ENCODE assay signal across 8 cellular contexts in the genomic region with DNA sequence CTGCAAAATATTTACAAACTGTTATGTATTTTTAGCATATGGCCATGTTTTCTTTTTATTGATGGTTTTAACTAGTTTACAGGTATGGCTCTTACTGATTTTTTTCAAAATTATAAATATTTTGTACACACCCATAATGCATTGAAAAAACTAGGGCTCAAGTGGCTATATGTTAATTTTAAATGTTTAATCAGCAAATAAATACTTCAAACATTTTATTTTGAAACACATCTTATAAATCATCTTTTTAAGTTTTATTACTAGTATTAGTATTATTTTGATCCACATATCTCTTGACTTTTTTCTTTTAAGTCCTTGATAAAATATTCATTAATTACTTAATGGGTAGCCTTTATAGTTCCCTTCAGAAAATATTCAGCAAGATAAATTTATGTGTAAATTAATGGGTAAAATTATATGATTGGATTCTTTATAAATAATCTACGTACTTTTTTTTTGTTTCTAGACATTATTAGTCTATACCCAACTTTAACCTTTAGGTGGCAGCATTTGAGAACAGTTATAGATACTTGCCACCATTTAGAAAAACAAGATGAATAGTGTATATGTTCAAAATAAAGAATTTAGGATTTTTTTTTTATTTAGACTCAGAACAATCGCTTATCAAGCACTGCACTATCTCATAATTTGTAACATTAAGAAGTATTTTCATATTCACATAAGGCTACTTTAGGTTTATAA.
DNase-seq lines count a peak whose midpoint lies in the region; ATAC-seq and TF ChIP-seq lines count a peak whose summit lies in the region.

No MANE protein-coding gene starts in this region.

- H3K27ac Mint-ChIP-seq in WTC11 (no peak overlapping the region), mesothelial cell of epicardium (no peak overlapping the region)
- no peak overlapping the region for H3K27ac Mint-ChIP-seq in effector memory CD8-positive, alpha-beta T cell

- intact Hi-C loops in cardiac septum (cut with DNase I), result loop anchor here (10.0 kb wide), 2 partner anchors 88 to 278 kb away; no protein-coding TSS in a partner anchor

- peaks cover 5% of the 10 kb centered on the region for H3K9me3 Mint-ChIP-seq in WTC11
- H3K9me3 Mint-ChIP-seq in mesothelial cell of epicardium, result peaks cover 4% of the 10 kb centered on the region
- H3K9me3 Mint-ChIP-seq in effector memory CD8-positive, alpha-beta T cell, result no peaks in the 10 kb centered on the region

- H3K27ac ChIP-seq in right atrium auricular region, result no peak overlapping the region

- no peaks in the 10 kb centered on the region for H3K27me3 ChIP-seq in right atrium auricular region

- POLR2A ChIA-PET in WTC11 (lab: Charles Lee), result no interaction called here

- H3K9me3 ChIP-seq in right atrium auricular region, result no peaks in the 10 kb centered on the region

- H3K36me3 Mint-ChIP-seq in WTC11 (peaks cover 7% of the 10 kb centered on the region), mesothelial cell of epicardium (no peaks in the 10 kb centered on the region)
- H3K36me3 Mint-ChIP-seq in effector memory CD8-positive, alpha-beta T cell (ENCODE audit: insufficient read depth), result no peaks in the 10 kb centered on the region

- H3K4me1 Mint-ChIP-seq in WTC11 (peaks cover 6% of the 10 kb centered on the region), mesothelial cell of epicardium (peaks cover 5% of the 10 kb centered on the region)
- H3K4me1 Mint-ChIP-seq in effector memory CD8-positive, alpha-beta T cell (ENCODE audit: low read depth in 2 of 2), result no peaks in the 10 kb centered on the region

- H3K4me3 ChIP-seq in right atrium auricular region, result no peak overlapping the region

- H3K4me1 ChIP-seq in right atrium auricular region, result no peaks in the 10 kb centered on the region

- DNase-seq in right atrium auricular region (ENCODE audit: low spot score) (no peak), cardiac septum (ENCODE audit: low spot score) (no peak), WTC11 (ENCODE audit: low spot score) (no peak), mesothelial cell of epicardium (ENCODE audit: low spot score in 2 of 2, unreplicated experiment in 2 of 2) (no peak)
- no peak for DNase-seq in effector memory CD8-positive, alpha-beta T cell
- DNase-seq in stimulated activated CD4-positive, alpha-beta T cell treated with anti-CD3 and anti-CD28 coated beads, Interleukin-4, amount 100 ng/mL, for 1 hour, result no peak

- no peak overlapping the region for H3K4me3 Mint-ChIP-seq in WTC11
- no peak overlapping the region for H3K4me3 Mint-ChIP-seq in mesothelial cell of epicardium
- no peak overlapping the region for H3K4me3 Mint-ChIP-seq in effector memory CD8-positive, alpha-beta T cell

- CTCF ChIA-PET in WTC11 (lab: Charles Lee), result no interaction called here

- no peaks in the 10 kb centered on the region for H3K36me3 ChIP-seq in right atrium auricular region

- TF ChIP-seq CTCF in right atrium auricular region (IDR thresholded peaks at IDR 0.05) (peak; percentile 22 to 62), LNCAP (IDR thresholded peaks at IDR 0.05) (peak; percentile 49), WTC11 (IDR thresholded peaks at IDR 0.05) (0 out of 2 replicates have a peak, but pooled peaks have one; percentile 13), mesothelial cell of epicardium (IDR thresholded peaks at IDR 0.05; ENCODE audit: unreplicated experiment) (peak; percentile 50)

- ATAC-seq in WTC11 (no peak), HG02588 (IDR thresholded peaks at IDR 0.05; ENCODE audit: unreplicated experiment) (no peak)
- no peak for ATAC-seq in effector memory CD8-positive, alpha-beta T cell (replicated peaks)

- H3K27me3 Mint-ChIP-seq in WTC11 (ENCODE audit: low read depth) (no peaks in the 10 kb centered on the region), mesothelial cell of epicardium (ENCODE audit: low read depth) (peaks cover 3% of the 10 kb centered on the region)
- no peaks in the 10 kb centered on the region for H3K27me3 Mint-ChIP-seq in effector memory CD8-positive, alpha-beta T cell

TF ChIP-seq in WTC11, 78 proteins besides CTCF, POLR2A, EP300 and RAD21:
- TF ChIP-seq TEAD4 (CRISPR knock-in tag; IDR thresholded peaks at IDR 0.05) (no peak), FOXK1 (CRISPR knock-in tag; IDR thresholded peaks at IDR 0.05) (no peak), ZNF121 (CRISPR knock-in tag; IDR thresholded peaks at IDR 0.05) (no peak), SOX15 (CRISPR knock-in tag; IDR thresholded peaks at IDR 0.05) (no peak)
- TF ChIP-seq, protein P1, sequence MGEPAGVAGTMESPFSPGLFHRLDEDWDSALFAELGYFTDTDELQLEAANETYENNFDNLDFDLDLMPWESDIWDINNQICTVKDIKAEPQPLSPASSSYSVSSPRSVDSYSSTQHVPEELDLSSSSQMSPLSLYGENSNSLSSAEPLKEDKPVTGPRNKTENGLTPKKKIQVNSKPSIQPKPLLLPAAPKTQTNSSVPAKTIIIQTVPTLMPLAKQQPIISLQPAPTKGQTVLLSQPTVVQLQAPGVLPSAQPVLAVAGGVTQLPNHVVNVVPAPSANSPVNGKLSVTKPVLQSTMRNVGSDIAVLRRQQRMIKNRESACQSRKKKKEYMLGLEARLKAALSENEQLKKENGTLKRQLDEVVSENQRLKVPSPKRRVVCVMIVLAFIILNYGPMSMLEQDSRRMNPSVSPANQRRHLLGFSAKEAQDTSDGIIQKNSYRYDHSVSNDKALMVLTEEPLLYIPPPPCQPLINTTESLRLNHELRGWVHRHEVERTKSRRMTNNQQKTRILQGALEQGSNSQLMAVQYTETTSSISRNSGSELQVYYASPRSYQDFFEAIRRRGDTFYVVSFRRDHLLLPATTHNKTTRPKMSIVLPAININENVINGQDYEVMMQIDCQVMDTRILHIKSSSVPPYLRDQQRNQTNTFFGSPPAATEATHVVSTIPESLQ (CRISPR knock-in tag; IDR thresholded peaks at IDR 0.05), result no peak
- TF ChIP-seq, protein P2, sequence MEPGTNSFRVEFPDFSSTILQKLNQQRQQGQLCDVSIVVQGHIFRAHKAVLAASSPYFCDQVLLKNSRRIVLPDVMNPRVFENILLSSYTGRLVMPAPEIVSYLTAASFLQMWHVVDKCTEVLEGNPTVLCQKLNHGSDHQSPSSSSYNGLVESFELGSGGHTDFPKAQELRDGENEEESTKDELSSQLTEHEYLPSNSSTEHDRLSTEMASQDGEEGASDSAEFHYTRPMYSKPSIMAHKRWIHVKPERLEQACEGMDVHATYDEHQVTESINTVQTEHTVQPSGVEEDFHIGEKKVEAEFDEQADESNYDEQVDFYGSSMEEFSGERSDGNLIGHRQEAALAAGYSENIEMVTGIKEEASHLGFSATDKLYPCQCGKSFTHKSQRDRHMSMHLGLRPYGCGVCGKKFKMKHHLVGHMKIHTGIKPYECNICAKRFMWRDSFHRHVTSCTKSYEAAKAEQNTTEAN (CRISPR knock-in tag; IDR thresholded peaks at IDR 0.05), result no peak
- TF ChIP-seq, protein P3, sequence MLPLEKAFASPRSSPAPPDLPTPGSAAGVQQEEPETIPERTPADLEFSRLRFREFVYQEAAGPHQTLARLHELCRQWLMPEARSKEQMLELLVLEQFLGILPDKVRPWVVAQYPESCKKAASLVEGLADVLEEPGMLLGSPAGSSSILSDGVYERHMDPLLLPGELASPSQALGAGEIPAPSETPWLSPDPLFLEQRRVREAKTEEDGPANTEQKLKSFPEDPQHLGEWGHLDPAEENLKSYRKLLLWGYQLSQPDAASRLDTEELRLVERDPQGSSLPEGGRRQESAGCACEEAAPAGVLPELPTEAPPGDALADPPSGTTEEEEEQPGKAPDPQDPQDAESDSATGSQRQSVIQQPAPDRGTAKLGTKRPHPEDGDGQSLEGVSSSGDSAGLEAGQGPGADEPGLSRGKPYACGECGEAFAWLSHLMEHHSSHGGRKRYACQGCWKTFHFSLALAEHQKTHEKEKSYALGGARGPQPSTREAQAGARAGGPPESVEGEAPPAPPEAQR (CRISPR knock-in tag; IDR thresholded peaks at IDR 0.05), result no peak
